In the genomic region with DNA sequence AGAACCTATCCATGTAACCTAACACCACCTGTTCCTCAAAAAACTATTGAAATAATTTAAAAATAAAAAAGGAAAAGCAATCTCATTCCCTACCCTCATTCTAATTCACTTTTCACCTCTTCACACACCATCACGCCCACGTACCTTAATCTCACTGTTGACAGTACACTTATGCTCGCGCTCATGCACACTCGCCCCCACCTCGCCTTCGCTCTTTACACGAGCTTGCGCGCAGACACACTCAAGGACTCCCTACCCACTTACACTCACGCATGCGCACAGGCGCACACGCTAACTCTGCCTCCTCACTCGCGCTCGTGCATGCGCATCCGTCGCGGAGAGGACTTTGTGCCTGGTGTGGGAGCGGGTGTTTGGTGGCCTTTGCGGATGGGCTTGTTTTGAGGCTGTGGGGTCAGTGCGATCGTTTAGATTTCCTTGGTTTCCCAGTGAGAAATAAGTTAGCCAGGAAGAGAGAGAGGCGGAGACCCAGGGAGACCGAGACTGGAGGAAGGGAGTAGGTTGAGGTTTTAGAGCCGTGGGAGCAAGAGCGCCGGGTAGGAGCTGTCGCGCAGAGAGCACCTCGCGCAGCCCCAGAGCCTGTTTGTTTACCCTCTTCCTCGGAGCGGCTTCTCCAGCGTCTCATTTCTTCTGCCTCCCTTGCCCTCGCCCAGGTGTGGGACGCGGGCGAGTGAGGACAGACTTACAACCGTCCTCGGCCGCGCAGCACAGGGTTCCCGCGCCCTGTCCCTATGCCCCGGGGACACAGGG, we compare ENCODE assay signal across 8 cellular contexts. TPM values are rescaled to one million over a fixed set of nuclear protein-coding genes. Genes with fewer than 3 reads are reported as not detected.
DNase-seq lines count a peak whose midpoint lies in the region; ATAC-seq, FAIRE-seq and TF ChIP-seq lines count a peak whose summit lies in the region.

No MANE protein-coding gene starts in this region.

- peaks cover 17% of the 10 kb centered on the region for H3K4me1 ChIP-seq in astrocyte (ENCODE audit: insufficient read depth, low read length)

- TF ChIP-seq POLR2A in NB4 (IDR thresholded peaks at IDR 0.05; ENCODE audit: extremely low read depth, insufficient read length), result no peak

- DNase-seq in Daoy (ENCODE audit: low read depth) (peak; percentile 48), NB4 (ENCODE audit: low read depth) (peak; percentile 48), T-helper 2 cell (peak; percentile 48 to 83 (median 71)), astrocyte (ENCODE audit: low read depth) (peak; percentile 49), hypothalamus (lab: John Stamatoyannopoulos, UW) (peak in 47 of 51 donors; percentile 6 to 92 (median 46)), sciatic nerve (ENCODE audit: low spot score) (peak; percentile 87)

- peak overlapping the region; percentile 64 for H3K9ac ChIP-seq in astrocyte (ENCODE audit: low read length)

- no peak for FAIRE-seq in astrocyte (lab: Jason Lieb, UNC)

- peaks cover 41% of the 10 kb centered on the region for H3K27me3 Mint-ChIP-seq in astrocyte (ENCODE audit: low read depth, unreplicated experiment)

- no peak overlapping the region for H3K27ac ChIP-seq in astrocyte (ENCODE audit: low read depth, low read length)

- peaks cover 29% of the 10 kb centered on the region for H3K4me1 Mint-ChIP-seq in astrocyte (ENCODE audit: low read depth, unreplicated experiment)

- H3K4me3 ChIP-seq in NB4 (ENCODE audit: low read depth, low read length) (peak overlapping the region; percentile 40), astrocyte (ENCODE audit: insufficient read depth, low read depth, low read length) (peak overlapping the region; percentile 76)

- peak overlapping the region; percentile 28 for H3K27ac Mint-ChIP-seq in astrocyte (ENCODE audit: unreplicated experiment)

- no peaks in the 10 kb centered on the region for H3K9me3 ChIP-seq in astrocyte (ENCODE audit: insufficient read depth, low read depth, low read length)

- intact Hi-C loops in sciatic nerve (cut with DNase I), result no loop called here

- peak overlapping the region; percentile 92 for H2AFZ ChIP-seq in astrocyte (ENCODE audit: low read depth, low read length)

- no peaks in the 10 kb centered on the region for H3K36me3 Mint-ChIP-seq in astrocyte (ENCODE audit: low read depth, unreplicated experiment)

- TF ChIP-seq CTCF in NB4 (IDR thresholded peaks at IDR 0.05; ENCODE audit: low read depth, low read length) (no peak), astrocyte (IDR thresholded peaks at IDR 0.05; ENCODE audit: insufficient read depth, low read depth, low read length) (no peak)

- peaks cover 5% of the 10 kb centered on the region for H3K9me3 Mint-ChIP-seq in astrocyte (ENCODE audit: unreplicated experiment)

- peak overlapping the region; percentile 86 for H3K4me3 Mint-ChIP-seq in astrocyte (ENCODE audit: unreplicated experiment)

- no peaks in the 10 kb centered on the region for H4K20me1 ChIP-seq in astrocyte (ENCODE audit: insufficient read depth, low read length)

- ATAC-seq in GM21825 (IDR thresholded peaks at IDR 0.05; ENCODE audit: unreplicated experiment) (peak; percentile 60), sciatic nerve (peak; percentile 93), HG03196 (IDR thresholded peaks at IDR 0.05; ENCODE audit: unreplicated experiment) (no peak)

- H3K79me2 ChIP-seq in astrocyte (ENCODE audit: insufficient read depth, low read length), result no peaks in the 10 kb centered on the region

- H3K27me3 ChIP-seq in astrocyte (ENCODE audit: insufficient read depth, low read length), result peaks cover 49% of the 10 kb centered on the region

- no peaks in the 10 kb centered on the region for H3K36me3 ChIP-seq in astrocyte (ENCODE audit: insufficient read depth, low read length)

- H3K4me2 ChIP-seq in astrocyte (ENCODE audit: low read length), result peak overlapping the region; percentile 95

RNA-seq across cellular contexts. Expression of gene GSX2, which starts 8.1 kb away (rescaled TPM):
- not detected in 2 replicates for total RNA-seq in Daoy (2014; rRNA removed; shearing (Covaris generic))
- total RNA-seq in astrocyte (1.1 and 1.7 TPM in 2 replicates), sciatic nerve (0.58 TPM)

RNA-seq across cellular contexts. Expression of gene CHIC2, which starts 27.4 kb away (rescaled TPM):
- total RNA-seq in Daoy (2014; rRNA removed; shearing (Covaris generic)), result 18.3 and 44.3 TPM in 2 replicates
- total RNA-seq in astrocyte (38.2 and 40.6 TPM in 2 replicates), sciatic nerve (34.2 TPM)
